ENCODE assay signal across 8 cellular contexts in the genomic region with DNA sequence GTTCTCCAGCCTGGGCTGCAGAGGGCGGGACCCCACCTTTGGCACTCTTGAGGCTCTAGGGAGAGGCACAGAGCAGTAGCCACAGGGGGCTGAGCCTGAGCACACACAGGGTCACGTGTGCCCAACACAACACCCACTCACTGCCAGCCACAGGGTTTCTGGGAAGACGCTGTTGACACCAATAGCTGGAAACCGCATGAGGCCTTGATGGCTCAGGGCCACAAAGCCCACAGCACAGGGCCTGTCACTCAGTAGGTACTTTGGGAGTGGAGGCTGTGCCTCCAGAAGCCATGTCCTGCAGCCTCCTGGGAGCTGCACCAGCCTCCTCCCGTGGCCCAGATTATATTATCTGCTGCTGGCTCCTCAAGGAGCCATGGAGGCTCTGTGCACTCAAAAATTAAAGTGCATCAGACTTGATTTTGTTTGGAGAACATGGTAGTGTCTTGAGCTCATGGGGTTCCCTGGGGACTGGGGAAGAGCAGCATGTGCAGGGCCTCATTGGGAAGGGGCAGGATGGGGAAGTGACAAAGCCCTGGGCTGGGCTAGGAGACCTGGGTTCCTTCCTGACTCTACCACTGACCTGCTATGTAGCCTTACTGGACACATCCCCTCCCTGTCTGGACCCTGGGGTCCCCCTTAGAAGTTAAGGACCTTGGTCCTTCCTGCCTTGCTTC. TPM values are rescaled to one million over a fixed set of nuclear protein-coding genes. Genes with fewer than 3 reads are reported as not detected.
DNase-seq lines count a peak whose midpoint lies in the region; ATAC-seq and TF ChIP-seq lines count a peak whose summit lies in the region.

No MANE protein-coding gene starts in this region.

- no TSS peak for BruUV-seq in OCI-LY7 (replicated peaks; lab: Mats Ljungman, UMichigan)

- peak overlapping the region; percentile 78 for H3K4me3 Mint-ChIP-seq in activated T-helper 17 cell treated with anti-CD3 and anti-CD28 coated beads, Interleukin-2, amount 50 U/mL, for 72 hours

- H3K36me3 ChIP-seq in OCI-LY7 (ENCODE audit: insufficient read depth, low read length) (no peaks in the 10 kb centered on the region), H7 (replicated peaks; ENCODE audit: control insufficient read depth, insufficient read depth, low read length) (no peaks in the 10 kb centered on the region)

- H3K27ac Mint-ChIP-seq in activated T-helper 17 cell treated with anti-CD3 and anti-CD28 coated beads, Interleukin-2, amount 50 U/mL, for 72 hours: peak overlapping the region; percentile 96

- H3K9me3 Mint-ChIP-seq in activated T-helper 17 cell treated with anti-CD3 and anti-CD28 coated beads, Interleukin-2, amount 50 U/mL, for 72 hours: no peaks in the 10 kb centered on the region

- no peaks in the 10 kb centered on the region for H4K20me1 ChIP-seq in OCI-LY7 (ENCODE audit: insufficient read depth, low read length)

- H3K4me1 ChIP-seq in OCI-LY7 (ENCODE audit: insufficient read depth, low read length, poor library complexity, severe bottlenecking): peaks cover 23% of the 10 kb centered on the region

- CTCF ChIA-PET in OCI-LY7 (lab: Charles Lee; ENCODE audit: unreplicated experiment): no interaction called here

- peak overlapping the region; percentile 39 for H3K27ac ChIP-seq in OCI-LY7 (ENCODE audit: low read depth, low read length, poor library complexity, severe bottlenecking)

- TF ChIP-seq CTCF in OCI-LY7 (conservative IDR thresholded peaks at IDR 0.05; ENCODE audit: low read length): no peak

- H3K79me2 ChIP-seq in OCI-LY7 (ENCODE audit: insufficient read depth, low read depth, low read length): no peaks in the 10 kb centered on the region

- intact Hi-C loops in OCI-LY7 (cut with micrococcal nuclease; ENCODE audit: unreplicated experiment) (no loop called here), cardiac septum (cut with DNase I) (loop anchor here (1.0 kb wide), 1 partner anchor 8 kb away; no protein-coding TSS in a partner anchor)

- no peaks in the 10 kb centered on the region for H3K9me2 ChIP-seq in OCI-LY7 (ENCODE audit: insufficient read depth, low read length)

- H3K9me3 ChIP-seq in OCI-LY7 (ENCODE audit: low read length): no peaks in the 10 kb centered on the region

- peaks cover 4% of the 10 kb centered on the region for H3K36me3 Mint-ChIP-seq in activated T-helper 17 cell treated with anti-CD3 and anti-CD28 coated beads, Interleukin-2, amount 50 U/mL, for 72 hours (ENCODE audit: low read depth)

- H3K27me3 Mint-ChIP-seq in activated T-helper 17 cell treated with anti-CD3 and anti-CD28 coated beads, Interleukin-2, amount 50 U/mL, for 72 hours: no peaks in the 10 kb centered on the region

- H3K4me2 ChIP-seq in OCI-LY7 (ENCODE audit: low read length): peak overlapping the region; percentile 45

- peak; percentile 82 for ATAC-seq in activated T-helper 17 cell treated with anti-CD3 and anti-CD28 coated beads, Interleukin-2, amount 50 U/mL, for 72 hours (replicated peaks)
- ATAC-seq in HG03135 (IDR thresholded peaks at IDR 0.05; ENCODE audit: unreplicated experiment): no peak

- DNase-seq in NCI-H2081 (lab: John Stamatoyannopoulos, UW): peak; percentile 34 to 66
- DNase-seq in NCI-H2081 treated with DMSO at 0.1 percent for 48 hours (lab: John Stamatoyannopoulos, UW): no peak
- no peak for DNase-seq in OCI-LY7 (ENCODE audit: low spot score)
- peak; percentile 84 for DNase-seq in cardiac septum (ENCODE audit: low spot score)
- DNase-seq in stimulated activated CD4-positive, alpha-beta T cell treated with anti-CD3 and anti-CD28 coated beads, Interleukin-15, amount 100 ng/mL, for 24 hours: peak; percentile 92
- no peak for DNase-seq in H7

- H3K4me3 ChIP-seq in OCI-LY7 (ENCODE audit: low read depth, low read length, poor library complexity, severe bottlenecking) (no peak overlapping the region), H7 (ENCODE audit: insufficient read depth, low read depth, low read length) (no peak overlapping the region)

- peak overlapping the region; percentile 85 for H2AFZ ChIP-seq in OCI-LY7 (ENCODE audit: low read length)

- POLR2A ChIA-PET in OCI-LY7 (lab: Charles Lee): interaction anchor here (0.7 to 2.1 kb wide), 7 partner anchors 9 to 68 kb away, joined by 3 to 12 read pairs (median 5); a partner anchor contains a TSS

- peaks cover 42% of the 10 kb centered on the region for H3K4me1 Mint-ChIP-seq in activated T-helper 17 cell treated with anti-CD3 and anti-CD28 coated beads, Interleukin-2, amount 50 U/mL, for 72 hours

- H3K27me3 ChIP-seq in H7 (ENCODE audit: control insufficient read depth, insufficient read depth, low read length): no peaks in the 10 kb centered on the region

RNA-seq across cellular contexts. Expression of a gene that starts 12.5 kb away (rescaled TPM):
- total RNA-seq in OCI-LY7 (2014; rRNA removed; shearing (Covaris generic)): 48.4 and 70.4 TPM in 2 replicates
- total RNA-seq in OCI-LY7 (2022) (187 and 213 TPM in 2 replicates), cardiac septum (17.1 TPM)
- 10 to 100 TPM; 65.5 to 74.1 TPM for total RNA-seq in activated T-helper 17 cell treated with anti-CD3 and anti-CD28 coated beads, Interleukin-2, amount 50 U/mL, for 72 hours
- 34.2 and 43.6 TPM in 2 replicates for total RNA-seq in H7 (2014; rRNA removed; shearing (Covaris generic))

Comparison
In these comparisons a context has a peak if more than half of its experiments do, and no peak if none do; other contexts are left out.
1. DNase-seq: peak in NCI-H2081 (2 of 2), cardiac septum (single experiment) and stimulated activated CD4-positive, alpha-beta T cell treated with anti-CD3 and anti-CD28 coated beads, Interleukin-15, amount 100 ng/mL, for 24 hours (single experiment); none in NCI-H2081 treated with DMSO at 0.1 percent for 48 hours (single experiment), OCI-LY7 (single experiment) and H7 (single experiment).